Comparison of ENCODE assay signal across 1 cellular context in the genomic region with DNA sequence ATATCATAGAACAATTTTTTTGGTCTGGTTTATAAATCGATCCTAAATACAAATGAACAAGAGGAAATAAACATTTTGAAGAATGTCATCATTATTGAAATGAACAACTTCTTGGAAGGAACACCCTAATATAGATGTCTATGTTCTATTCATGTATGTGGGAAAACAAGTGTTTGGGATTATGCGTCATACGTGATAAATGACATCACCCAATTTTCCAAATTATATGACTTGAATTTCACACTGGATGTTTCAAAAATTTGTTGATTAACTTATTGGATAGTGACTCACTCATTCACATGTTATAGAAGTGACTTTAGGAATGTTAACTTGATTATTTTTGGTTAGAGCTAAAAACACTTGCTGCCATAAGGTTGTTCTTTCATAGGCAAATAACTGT.
TF ChIP-seq lines count a peak whose summit lies in the region.

No MANE protein-coding gene starts in this region.

TF ChIP-seq in HepG2, 621 proteins besides CTCF, POLR2A, EP300 and RAD21 (continued from another document):
- TF ChIP-seq CREB1 (IDR thresholded peaks at IDR 0.05) (peak; percentile 34), CREB1 (CRISPR knock-in tag; IDR thresholded peaks at IDR 0.05) (no peak), ZNF317 (CRISPR knock-in tag; IDR thresholded peaks at IDR 0.05) (no peak), ATF7 (IDR thresholded peaks at IDR 0.05) (peak; percentile 54), ATF7 (CRISPR knock-in tag; IDR thresholded peaks at IDR 0.05) (no peak), ZNF20 (CRISPR knock-in tag; IDR thresholded peaks at IDR 0.05) (no peak)
TF ChIP-seq in HepG2: peak in this region for 2.
